Comparison of ENCODE assay signal across 22 cellular contexts in genomic region chr1:176767714-176768136, GRCh38.
DNase-seq lines count a peak whose midpoint lies in the region; ATAC-seq, FAIRE-seq and TF ChIP-seq lines count a peak whose summit lies in the region.
"Had no signal": no experiment of that assay in that cellular context is flagged by ENCODE, and none has a peak within 500 bp of the region (broad histone marks: within the 10 kb centered on the region; RNA-seq: fewer than 3 reads in every experiment).

No MANE protein-coding gene starts in this region.

- intact Hi-C loops in HepG2 (cut with micrococcal nuclease; ENCODE audit: unreplicated experiment) = no loop called here
- intact Hi-C loops in right cardiac atrium (cut with DNase I) = no loop called here

- H3K79me2 ChIP-seq in HepG2 (ENCODE audit: insufficient read depth, low read length) = no peaks in the 10 kb centered on the region

- no peak for FAIRE-seq in HepG2 (lab: Jason Lieb, UNC)
- FAIRE-seq: A549, D721Med, G401.6, GM12891, GM19239 had no signal

- H4K20me1 ChIP-seq in HepG2 (ENCODE audit: insufficient read depth, low read length) = no peaks in the 10 kb centered on the region
- H4K20me1 ChIP-seq: BLaER1 treated with 17β-estradiol and CSF1 and Interleukin-3, amounts not matched to agents 10 nM and 100 nM had no signal

- CTCF ChIA-PET in HepG2 (lab: Yijun Ruan, JAX; ENCODE audit: low intra/inter-chr PET ratio, low total read pairs) = no interaction called here

- no peak overlapping the region for H3K4me3 ChIP-seq in liver (ENCODE audit: low read depth in 1 of 3, low read length in 3 of 3)
- no peak overlapping the region for H3K4me3 ChIP-seq in HepG2 (replicated peaks in 1 of 3; ENCODE audit: insufficient read depth in 1 of 3, low read depth in 2 of 3, low read length in 3 of 3)
- no peak overlapping the region for H3K4me3 ChIP-seq in right cardiac atrium (ENCODE audit: low read length)
- H3K4me3 ChIP-seq: A549; BLaER1 treated with 17β-estradiol and CSF1 and Interleukin-3, amounts not matched to agents 10 nM and 100 nM had no signal

- TF ChIP-seq CTCF in liver (IDR thresholded peaks at IDR 0.05; ENCODE audit: low read depth, low read length, missing input control) = no peak
- no peak for TF ChIP-seq CTCF in HepG2 (CRISPR knock-in tag; IDR thresholded peaks at IDR 0.05)

- H3K27ac ChIP-seq in liver (ENCODE audit: low read depth in 1 of 2, low read length in 2 of 2) (peak overlapping the region; percentile 41 to 58), HepG2 (ENCODE audit: extremely low read length, insufficient read depth, low read length) (no peak overlapping the region), right cardiac atrium (ENCODE audit: low read length) (no peak overlapping the region)
- H3K27ac ChIP-seq: 22Rv1; A549; BLaER1 treated with 17β-estradiol and CSF1 and Interleukin-3, amounts not matched to agents 10 nM and 100 nM; C4-2B had no signal

- H3K9me3 ChIP-seq in liver (ENCODE audit: control insufficient read depth in 4 of 4, low read length in 3 of 4) (no peaks in the 10 kb centered on the region), HepG2 (ENCODE audit: low read length) (no peaks in the 10 kb centered on the region), right cardiac atrium (ENCODE audit: control insufficient read depth, low read length) (no peaks in the 10 kb centered on the region)
- H3K9me3 ChIP-seq: A549; BLaER1 treated with 17β-estradiol and CSF1 and Interleukin-3, amounts not matched to agents 10 nM and 100 nM; Caco-2 had no signal

- POLR2A ChIA-PET in HepG2 (lab: Yijun Ruan, JAX) = no interaction called here

- no TSS peak for BruUV-seq in HepG2 (replicated peaks; lab: Mats Ljungman, UMichigan)

- no peak for TF ChIP-seq POLR2A in HepG2 (IDR thresholded peaks at IDR 0.05; ENCODE audit: insufficient read depth in 1 of 2, low read depth in 2 of 2, low read length in 2 of 2)

- in situ Hi-C loops in HepG2 (cut with HindIII; ENCODE audit: extremely low pct_ligation_motif_present, low pct_unique_long_range_greater_than_20kb) = no loop called here

- H3K36me3 ChIP-seq in liver (ENCODE audit: control insufficient read depth in 4 of 4, insufficient read depth in 3 of 4, low read depth in 1 of 4, low read length in 3 of 4) (peaks cover 0 to 3% (median 0%) of the 10 kb centered on the region in 4 donors), HepG2 (replicated peaks in 1 of 2; ENCODE audit: control insufficient read depth in 1 of 2, insufficient read depth in 2 of 2, low read length in 2 of 2) (no peaks in the 10 kb centered on the region)
- H3K36me3 ChIP-seq: BLaER1 treated with 17β-estradiol and CSF1 and Interleukin-3, amounts not matched to agents 10 nM and 100 nM had no signal

- peak in 1 of 2 donors; percentile 37 for TF ChIP-seq RAD21 in liver (IDR thresholded peaks at IDR 0.05)
- TF ChIP-seq RAD21 in HepG2 (CRISPR knock-in tag; IDR thresholded peaks at IDR 0.05) = no peak

- peaks cover 0 to 22% (median 19%) of the 10 kb centered on the region in 4 donors for H3K4me1 ChIP-seq in liver (ENCODE audit: control insufficient read depth in 4 of 4, insufficient read depth in 4 of 4, low read length in 3 of 4)
- H3K4me1 ChIP-seq in HepG2 (ENCODE audit: insufficient read depth, low read length) = no peaks in the 10 kb centered on the region
- H3K4me1 ChIP-seq in right cardiac atrium (ENCODE audit: control insufficient read depth, insufficient read depth, low read length) = no peaks in the 10 kb centered on the region
- H3K4me1 ChIP-seq: A549; BLaER1 treated with 17β-estradiol and CSF1 and Interleukin-3, amounts not matched to agents 10 nM and 100 nM; Caco-2 had no signal

- H2AFZ ChIP-seq in HepG2 (ENCODE audit: low read length) = no peak overlapping the region

- ATAC-seq in HepG2 = no peak
- peak; percentile 95 for ATAC-seq in left lobe of liver
- no peak for ATAC-seq in right cardiac atrium
- ATAC-seq: A549; CD8-positive, alpha-beta T cell had no signal

- 37% methylated on average over 7 of the region's 7 CpGs for WGBS in liver
- 34% methylated on average over 5 of the region's 7 CpGs for WGBS in HepG2 (ENCODE audit: low lambda C conversion rate)
- WGBS in right cardiac atrium = 85% methylated on average over 7 of the region's 7 CpGs

- no peak for TF ChIP-seq EP300 in HepG2 (IDR thresholded peaks at IDR 0.05; ENCODE audit: low read depth in 2 of 2, low read length in 2 of 2)
- TF ChIP-seq EP300 in HepG2 (CRISPR knock-in tag; IDR thresholded peaks at IDR 0.05; ENCODE audit: borderline replicate concordance) = no peak

- H3K27me3 ChIP-seq in liver (ENCODE audit: control insufficient read depth in 4 of 4, insufficient read depth in 4 of 4, low read length in 3 of 4) (no peaks in the 10 kb centered on the region), HepG2 (ENCODE audit: control insufficient read depth in 1 of 2, insufficient read depth in 2 of 2, low read length in 2 of 2) (no peaks in the 10 kb centered on the region), right cardiac atrium (ENCODE audit: control insufficient read depth, insufficient read depth) (no peaks in the 10 kb centered on the region)
- H3K27me3 ChIP-seq: BLaER1 treated with 17β-estradiol and CSF1 and Interleukin-3, amounts not matched to agents 10 nM and 100 nM had no signal

- H3K9ac ChIP-seq in liver (ENCODE audit: low read depth in 1 of 2, low read length in 2 of 2) (no peak overlapping the region), HepG2 (ENCODE audit: insufficient read depth, low read depth, low read length) (no peak overlapping the region)
- H3K9ac ChIP-seq: BLaER1 treated with 17β-estradiol and CSF1 and Interleukin-3, amounts not matched to agents 10 nM and 100 nM had no signal

- no peak for DNase-seq in HepG2 (ENCODE audit: low spot score)
- DNase-seq in RPMI8226 = peak; percentile 11
- DNase-seq in left lobe of liver (ENCODE audit: low spot score) = peak; percentile 84
- no peak for DNase-seq in right cardiac atrium
- DNase-seq in dermis blood vessel endothelial cell = no peak
- no peak for DNase-seq in central memory CD4-positive, alpha-beta T cell
- DNase-seq: AML-193; Caco-2; Calu3; CD4-positive, alpha-beta T cell; CD8-positive, alpha-beta T cell; DMS79 treated with DMSO at 0.1 percent for 48 hours; GF-D8 had no signal

- H3K4me2 ChIP-seq in HepG2 (ENCODE audit: low read depth, low read length) = no peak overlapping the region
- H3K4me2 ChIP-seq: A549; BLaER1 treated with 17β-estradiol and CSF1 and Interleukin-3, amounts not matched to agents 10 nM and 100 nM had no signal

TF ChIP-seq in liver, 16 proteins besides CTCF, POLR2A, EP300 and RAD21 (continues in another document):
- TF ChIP-seq FOXA1 (IDR thresholded peaks at IDR 0.05) = peak; percentile 47
- TF ChIP-seq FOXA2 (IDR thresholded peaks at IDR 0.05) = peak; percentile 55
- peak; percentile 63 for TF ChIP-seq HNF4G (IDR thresholded peaks at IDR 0.05)
- TF ChIP-seq TAF1 (conservative IDR thresholded peaks at IDR 0.05) = no peak
- peak; percentile 82 for TF ChIP-seq NR2F2 (IDR thresholded peaks at IDR 0.05)
- TF ChIP-seq SP1 (IDR thresholded peaks at IDR 0.05) = peak; percentile 89
- TF ChIP-seq YY1 (IDR thresholded peaks at IDR 0.05) = peak; percentile 71
- TF ChIP-seq RXRA (IDR thresholded peaks at IDR 0.05) = peak; percentile 98 to 99
- TF ChIP-seq GABPA (IDR thresholded peaks at IDR 0.05 in 1 of 2, conservative IDR thresholded peaks at IDR 0.05 in 1 of 2) = no peak
- peak; percentile 54 for TF ChIP-seq ATF3 (IDR thresholded peaks at IDR 0.05)

TF ChIP-seq in HepG2, 621 proteins besides CTCF, POLR2A, EP300 and RAD21:
- TF ChIP-seq ZBTB34 (CRISPR knock-in tag; IDR thresholded peaks at IDR 0.05) (no peak), ZNF850 (CRISPR knock-in tag; conservative IDR thresholded peaks at IDR 0.05) (no peak), MXD4 (CRISPR knock-in tag; IDR thresholded peaks at IDR 0.05) (no peak), ZNF34 (CRISPR knock-in tag; IDR thresholded peaks at IDR 0.05; ENCODE audit: borderline replicate concordance) (no peak), ZNF350 (CRISPR knock-in tag; IDR thresholded peaks at IDR 0.05; ENCODE audit: borderline replicate concordance, low read depth) (no peak), CAMTA2 (CRISPR knock-in tag; IDR thresholded peaks at IDR 0.05; ENCODE audit: borderline replicate concordance) (no peak), ZNF569 (CRISPR knock-in tag; IDR thresholded peaks at IDR 0.05; ENCODE audit: borderline replicate concordance) (no peak), ZNF451 (CRISPR knock-in tag; IDR thresholded peaks at IDR 0.05) (no peak), ZNF562 (CRISPR knock-in tag; IDR thresholded peaks at IDR 0.05; ENCODE audit: borderline replicate concordance) (no peak), CSRNP1 (CRISPR knock-in tag; IDR thresholded peaks at IDR 0.05) (no peak), GATAD1 (CRISPR knock-in tag; IDR thresholded peaks at IDR 0.05) (no peak), BCL6 (CRISPR knock-in tag; IDR thresholded peaks at IDR 0.05) (no peak), ZNF326 (CRISPR knock-in tag; IDR thresholded peaks at IDR 0.05; ENCODE audit: borderline replicate concordance) (no peak), ZBTB8A (CRISPR knock-in tag; IDR thresholded peaks at IDR 0.05; ENCODE audit: borderline replicate concordance, low read depth) (no peak), SRF (IDR thresholded peaks at IDR 0.05; ENCODE audit: low read depth, low read length) (no peak), TAF1 (CRISPR knock-in tag; IDR thresholded peaks at IDR 0.05) (no peak)

Comparison
In these comparisons a context has a peak if more than half of its experiments do, and no peak if none do; other contexts are left out.
1. H3K27ac ChIP-seq: peak in liver (2 of 2); none in HepG2 (single experiment) and right cardiac atrium (single experiment).
2. DNase-seq: peak in RPMI8226 (single experiment) and left lobe of liver (single experiment); none in HepG2 (single experiment), right cardiac atrium (0 of 3), dermis blood vessel endothelial cell (single experiment) and central memory CD4-positive, alpha-beta T cell (single experiment).